18 cellular contexts compared by ENCODE assay signal in the genomic region with DNA sequence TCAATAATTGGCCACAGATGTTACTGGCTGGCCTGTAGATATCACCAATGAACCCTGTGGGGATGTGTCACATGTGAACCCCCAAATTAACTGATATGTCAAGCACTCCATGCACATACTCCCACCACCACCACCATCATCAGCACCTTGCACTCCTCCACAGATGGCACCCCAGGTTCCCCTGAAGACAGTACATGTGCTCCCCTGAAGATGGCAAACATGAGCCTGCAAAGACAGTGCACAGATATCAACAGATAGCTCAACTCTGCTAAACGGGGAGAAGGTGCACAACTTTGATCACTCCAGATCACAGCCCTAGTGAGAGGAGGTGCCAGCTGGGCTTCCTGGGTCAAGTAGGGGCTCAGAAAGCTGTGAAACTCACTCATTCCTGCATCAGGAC.
"Had no signal": no experiment of that assay in that cellular context is flagged by ENCODE, and none has a peak within 500 bp of the region (broad histone marks: within the 10 kb centered on the region; RNA-seq: fewer than 3 reads in every experiment).

No MANE protein-coding gene starts in this region.

- DNase-seq: activated CD4-positive, alpha-beta T cell treated with anti-CD3 and anti-CD28 coated beads, Interleukin-2, amount 10 ng/mL, durations not matched to agents 7 days and 5 days; activated CD8-positive, alpha-beta T cell treated with anti-CD3 and anti-CD28 coated beads, Interleukin-2, amount 10 ng/mL, durations not matched to agents 7 days and 5 days; activated naive CD4-positive, alpha-beta T cell treated with Interleukin-2 at 50 U/mL for 16 hours; activated naive CD8-positive, alpha-beta T cell treated with anti-CD3 and anti-CD28 coated beads, Interleukin-2, amount 10 ng/mL, durations not matched to agents 7 days and 5 days; activated T-cell treated with anti-CD3 and anti-CD28 coated beads, Interleukin-2, amount 50 U/mL, for 24 hours; amygdala; endodermal cell; heart right ventricle; left lung; mammary epithelial cell; occipital lobe; posterior cingulate gyrus; stimulated activated CD4-positive, alpha-beta T cell treated with anti-CD3 and anti-CD28 coated beads, Interleukin-12 subunit alpha, Interleukin-12 subunit beta, amount 100 ng/mL, for 4 hours; stimulated activated CD4-positive, alpha-beta T cell treated with anti-CD3 and anti-CD28 coated beads, Interleukin-1b, Interleukin-23, amount 100 ng/mL, for 48 hours; stimulated activated naive CD8-positive, alpha-beta T cell treated with anti-CD3 and anti-CD28 coated beads, Interleukin-15, amount 100 ng/mL, for 72 hours; trophoblast cell had no signal

- H3K36me3 ChIP-seq: heart right ventricle, left lung had no signal

- H3K27ac Mint-ChIP-seq: activated CD4-positive, alpha-beta T cell treated with anti-CD3 and anti-CD28 coated beads, Interleukin-2, amount 10 ng/mL, durations not matched to agents 7 days and 5 days; activated CD8-positive, alpha-beta T cell treated with anti-CD3 and anti-CD28 coated beads, Interleukin-2, amount 10 ng/mL, durations not matched to agents 7 days and 5 days; activated naive CD8-positive, alpha-beta T cell treated with anti-CD3 and anti-CD28 coated beads, Interleukin-2, amount 10 ng/mL, durations not matched to agents 7 days and 5 days; activated T-cell treated with anti-CD3 and anti-CD28 coated beads, Interleukin-2, amount 50 U/mL, for 24 hours; activated T-helper 2 cell treated with anti-CD3 and anti-CD28 coated beads, Interferon-gamma antibody, Interleukin-2, Interleukin-4, amounts not matched to agents 10 μg/mL and 5 μg/mL and 100 μg/mL, durations not matched to agents 14 hours and 24 hours and 36 hours; endodermal cell; stimulated activated naive CD8-positive, alpha-beta T cell treated with anti-CD3 and anti-CD28 coated beads, Interleukin-15, amount 100 ng/mL, for 72 hours had no signal

- H3K27me3 Mint-ChIP-seq: activated CD4-positive, alpha-beta T cell treated with anti-CD3 and anti-CD28 coated beads, Interleukin-2, amount 10 ng/mL, durations not matched to agents 7 days and 5 days; activated naive CD8-positive, alpha-beta T cell treated with anti-CD3 and anti-CD28 coated beads, Interleukin-2, amount 10 ng/mL, durations not matched to agents 7 days and 5 days had no signal

- H3K27ac ChIP-seq: heart right ventricle, left lung had no signal

- H3K36me3 Mint-ChIP-seq: activated naive CD8-positive, alpha-beta T cell treated with anti-CD3 and anti-CD28 coated beads, Interleukin-2, amount 10 ng/mL, durations not matched to agents 7 days and 5 days had no signal

- H3K4me1 Mint-ChIP-seq: endodermal cell had no signal

- H3K4me3 Mint-ChIP-seq: activated CD4-positive, alpha-beta T cell treated with anti-CD3 and anti-CD28 coated beads, Interleukin-2, amount 10 ng/mL, durations not matched to agents 7 days and 5 days; activated CD8-positive, alpha-beta T cell treated with anti-CD3 and anti-CD28 coated beads, Interleukin-2, amount 10 ng/mL, durations not matched to agents 7 days and 5 days; activated naive CD8-positive, alpha-beta T cell treated with anti-CD3 and anti-CD28 coated beads, Interleukin-2, amount 10 ng/mL, durations not matched to agents 7 days and 5 days; activated T-cell treated with anti-CD3 and anti-CD28 coated beads, Interleukin-2, amount 50 U/mL, for 24 hours; endodermal cell; stimulated activated naive CD8-positive, alpha-beta T cell treated with anti-CD3 and anti-CD28 coated beads, Interleukin-15, amount 100 ng/mL, for 72 hours had no signal

- ATAC-seq: activated CD4-positive, CD25-positive, alpha-beta regulatory T cell treated with anti-CD3 and anti-CD28 coated beads, Interleukin-2, amount 50 U/mL, for 24 hours; activated CD8-positive, alpha-beta T cell treated with anti-CD3 and anti-CD28 coated beads, Interleukin-2, amount 10 ng/mL, durations not matched to agents 7 days and 5 days; heart right ventricle; left lung; stimulated activated naive CD8-positive, alpha-beta T cell treated with anti-CD3 and anti-CD28 coated beads, Interleukin-15, amount 100 ng/mL, for 72 hours had no signal

- H3K27me3 ChIP-seq: heart right ventricle, left lung had no signal

- H3K4me3 ChIP-seq: heart right ventricle, left lung had no signal

- H3K9me3 Mint-ChIP-seq: activated CD4-positive, alpha-beta T cell treated with anti-CD3 and anti-CD28 coated beads, Interleukin-2, amount 10 ng/mL, durations not matched to agents 7 days and 5 days; activated T-helper 2 cell treated with anti-CD3 and anti-CD28 coated beads, Interferon-gamma antibody, Interleukin-2, Interleukin-4, amounts not matched to agents 10 μg/mL and 5 μg/mL and 100 μg/mL, durations not matched to agents 14 hours and 24 hours and 36 hours; endodermal cell had no signal
